ENCODE assay signal across 13 cellular contexts in the genomic region with DNA sequence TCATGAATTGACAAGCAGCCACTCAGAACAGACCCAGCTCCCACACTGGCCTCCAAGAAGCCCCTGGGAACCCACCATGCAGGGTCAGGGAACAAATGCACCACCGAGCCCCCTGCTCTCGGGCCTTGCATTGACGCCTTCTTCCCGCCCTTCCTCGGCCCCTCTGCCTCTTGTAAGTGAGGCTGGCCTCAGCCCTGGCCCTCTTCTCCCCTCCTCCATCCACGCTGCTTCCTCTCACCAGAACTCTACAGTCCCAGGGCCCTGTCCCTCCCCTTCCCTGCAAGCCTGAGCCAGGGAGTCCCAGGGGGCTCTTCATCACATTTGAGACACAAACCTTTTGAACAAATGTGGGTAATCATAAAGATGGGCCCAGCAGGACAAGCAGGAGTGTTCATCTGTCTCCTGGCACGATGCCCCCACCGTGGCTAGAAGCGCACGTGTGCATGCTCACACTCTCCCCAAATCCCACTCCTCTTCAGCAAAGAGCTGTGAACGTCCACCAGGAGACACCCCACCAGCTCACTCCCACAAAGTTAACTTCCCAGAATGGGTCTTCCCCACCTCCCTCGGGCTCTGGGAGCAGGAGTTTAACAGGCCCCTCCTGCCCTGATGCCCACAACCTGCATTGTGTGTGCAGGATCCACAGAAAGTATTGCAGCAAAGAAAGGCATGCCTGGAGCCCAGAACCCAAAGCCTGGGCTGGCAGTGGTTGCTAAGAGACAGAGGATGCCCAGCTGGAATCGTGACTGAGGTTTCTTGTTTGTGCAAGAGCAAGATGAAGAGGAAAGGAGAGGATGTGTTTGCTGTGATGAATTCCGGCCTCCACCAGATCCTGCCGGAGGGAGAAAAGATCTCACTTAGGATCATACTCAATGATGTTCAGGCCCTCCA. TPM values are rescaled to one million over a fixed set of nuclear protein-coding genes. Genes with fewer than 3 reads are reported as not detected.
DNase-seq lines count a peak whose midpoint lies in the region; ATAC-seq, FAIRE-seq and TF ChIP-seq lines count a peak whose summit lies in the region.
"Had no signal": no experiment of that assay in that cellular context is flagged by ENCODE, and none has a peak within 500 bp of the region (broad histone marks: within the 10 kb centered on the region; RNA-seq: fewer than 3 reads in every experiment).

No MANE protein-coding gene starts in this region.

- H3K36me3 Mint-ChIP-seq in neural progenitor cell = no peaks in the 10 kb centered on the region
- H3K36me3 Mint-ChIP-seq: CD4-positive, alpha-beta memory T cell had no signal

- no peak overlapping the region for H3K4me2 ChIP-seq in neural progenitor cell

- H3K9me3 Mint-ChIP-seq in neural progenitor cell = peaks cover 2% of the 10 kb centered on the region
- H3K9me3 Mint-ChIP-seq: CD4-positive, alpha-beta memory T cell had no signal

- no peaks in the 10 kb centered on the region for H4K20me1 ChIP-seq in neural progenitor cell (ENCODE audit: low read depth)

- H3K27ac ChIP-seq in neural progenitor cell = no peak overlapping the region
- H3K27ac ChIP-seq: gastroesophageal sphincter had no signal

- no peak for TF ChIP-seq POLR2A in GM12891 (IDR thresholded peaks at IDR 0.05; ENCODE audit: low read depth, low read length)

- H3K4me1 Mint-ChIP-seq in neural progenitor cell = peaks cover 71% of the 10 kb centered on the region
- H3K4me1 Mint-ChIP-seq: CD4-positive, alpha-beta memory T cell had no signal

- peak overlapping the region; percentile 95 for H3K27ac Mint-ChIP-seq in neural progenitor cell
- H3K27ac Mint-ChIP-seq: CD4-positive, alpha-beta memory T cell had no signal

- peaks cover 8% of the 10 kb centered on the region for H3K4me1 ChIP-seq in neural progenitor cell

- no peak overlapping the region for H3K9ac ChIP-seq in neural progenitor cell

- H3K9me3 ChIP-seq in neural progenitor cell (ENCODE audit: low read depth) = no peaks in the 10 kb centered on the region
- H3K9me3 ChIP-seq: gastroesophageal sphincter had no signal

- H3K79me2 ChIP-seq in neural progenitor cell (ENCODE audit: low read depth) = no peaks in the 10 kb centered on the region

- H3K4me3 Mint-ChIP-seq in neural progenitor cell = no peak overlapping the region
- H3K4me3 Mint-ChIP-seq: CD4-positive, alpha-beta memory T cell had no signal

- H3K27me3 Mint-ChIP-seq in neural progenitor cell (ENCODE audit: insufficient read depth, low read depth) = peaks cover 38% of the 10 kb centered on the region

- DNase-seq in DMS79 (lab: John Stamatoyannopoulos, UW) (peak; percentile 49), NCI-H1694 (lab: John Stamatoyannopoulos, UW) (peak; percentile 51), astrocyte of the hippocampus (ENCODE audit: low read depth, low spot score) (peak; percentile 18), neural progenitor cell (ENCODE audit: low spot score) (no peak), COR-L47 (lab: John Stamatoyannopoulos, UW) (no peak), GM12891 (ENCODE audit: insufficient read length, low spot score) (no peak)
- no peak for DNase-seq in activated naive CD4-positive, alpha-beta T cell treated with anti-CD3 and anti-CD28 coated beads, Interleukin-2, amount 50 U/mL, for 16 hours
- DNase-seq: activated CD4-positive, CD25-positive, alpha-beta regulatory T cell; CD4-positive, alpha-beta memory T cell; effector CD8-positive, alpha-beta T cell had no signal

- H2AFZ ChIP-seq in neural progenitor cell (replicated peaks) = no peak overlapping the region

- no peak overlapping the region for H3K4me3 ChIP-seq in neural progenitor cell
- H3K4me3 ChIP-seq: gastroesophageal sphincter had no signal

- FAIRE-seq in GM12891 (lab: Jason Lieb, UNC) = no peak
- FAIRE-seq: keratinocyte had no signal

- no peak for TF ChIP-seq CTCF in neural progenitor cell (IDR thresholded peaks at IDR 0.05)

- ATAC-seq in GM18861 (IDR thresholded peaks at IDR 0.05; ENCODE audit: unreplicated experiment) = no peak
- ATAC-seq: gastroesophageal sphincter had no signal

- H3F3A ChIP-seq in neural progenitor cell (ENCODE audit: low read depth) = no peaks in the 10 kb centered on the region

- no peaks in the 10 kb centered on the region for H3K36me3 ChIP-seq in neural progenitor cell
- H3K36me3 ChIP-seq: gastroesophageal sphincter had no signal

- H3K27me3 ChIP-seq in neural progenitor cell = no peaks in the 10 kb centered on the region
- H3K27me3 ChIP-seq: gastroesophageal sphincter had no signal

TF ChIP-seq in GM12891, 5 proteins besides CTCF, POLR2A, EP300 and RAD21:
- no peak for TF ChIP-seq POU2F2 (IDR thresholded peaks at IDR 0.05; ENCODE audit: low read depth, low read length)
- no peak for TF ChIP-seq TAF1 (IDR thresholded peaks at IDR 0.05; ENCODE audit: low read depth, low read length)
- TF ChIP-seq POLR2AphosphoS5 (IDR thresholded peaks at IDR 0.05; ENCODE audit: low read depth, low read length) = no peak
- TF ChIP-seq SPI1 (IDR thresholded peaks at IDR 0.05; ENCODE audit: low read depth, low read length) = no peak
- TF ChIP-seq PAX5 (IDR thresholded peaks at IDR 0.05; ENCODE audit: insufficient read depth, low read length, severe bottlenecking) = no peak

RNA-seq across cellular contexts. Expression of gene SLIT1, which starts 57.6 kb away (rescaled TPM):
- total RNA-seq in neural progenitor cell (ENCODE audit: low replicate concordance) = 0.74 and 0.92 TPM in 2 replicates
- 0.06 TPM for polyA plus RNA-seq in GM12891 (2012; ENCODE audit: low read depth, missing spikeins)

Comparison
In these comparisons a context has a peak if more than half of its experiments do, and no peak if none do; other contexts are left out.
1. DNase-seq: peak in DMS79 (single experiment), NCI-H1694 (single experiment) and astrocyte of the hippocampus (single experiment); none in neural progenitor cell (single experiment), COR-L47 (single experiment), activated naive CD4-positive, alpha-beta T cell treated with anti-CD3 and anti-CD28 coated beads, Interleukin-2, amount 50 U/mL, for 16 hours (single experiment) and GM12891 (single experiment).